Comparison of ENCODE assay signal across 1 cellular context in the genomic region with DNA sequence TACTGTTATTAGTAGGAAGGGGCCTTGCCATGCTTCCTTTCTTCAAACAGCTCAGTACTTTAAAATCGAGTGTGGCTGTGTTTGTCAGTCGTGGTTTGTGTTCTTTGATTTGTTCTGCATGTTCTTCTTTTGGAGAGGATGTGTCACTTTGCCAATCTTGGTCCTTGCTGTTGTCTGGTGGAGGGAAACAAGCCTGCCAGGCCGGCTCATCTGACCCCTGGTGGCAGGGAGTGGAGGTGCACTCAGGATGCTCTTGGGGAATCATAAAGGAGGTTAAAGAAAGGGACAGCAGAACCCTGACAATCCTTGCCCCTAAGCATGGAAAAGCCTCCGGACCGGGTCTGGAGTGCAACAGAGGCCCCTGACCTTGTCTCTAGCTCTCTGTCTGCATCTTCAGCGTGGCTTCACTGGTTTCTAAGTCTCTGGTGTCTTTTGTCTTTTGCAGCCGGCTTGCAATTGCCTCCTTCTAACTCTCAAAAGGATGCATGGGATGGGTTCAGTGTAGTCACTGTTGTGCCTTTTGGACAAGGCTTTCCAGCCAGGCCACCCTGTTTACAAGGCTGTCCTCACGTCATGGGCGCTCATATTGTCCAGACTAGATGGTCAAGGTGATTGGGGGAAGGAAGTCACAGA.
TF ChIP-seq lines count a peak whose summit lies in the region.

No MANE protein-coding gene starts in this region.

TF ChIP-seq in HepG2, 621 proteins besides CTCF, POLR2A, EP300 and RAD21 (continued from another document and continues in another):
- TF ChIP-seq ZNF143 (CRISPR knock-in tag; IDR thresholded peaks at IDR 0.05) = no peak
- TF ChIP-seq, protein P1, sequence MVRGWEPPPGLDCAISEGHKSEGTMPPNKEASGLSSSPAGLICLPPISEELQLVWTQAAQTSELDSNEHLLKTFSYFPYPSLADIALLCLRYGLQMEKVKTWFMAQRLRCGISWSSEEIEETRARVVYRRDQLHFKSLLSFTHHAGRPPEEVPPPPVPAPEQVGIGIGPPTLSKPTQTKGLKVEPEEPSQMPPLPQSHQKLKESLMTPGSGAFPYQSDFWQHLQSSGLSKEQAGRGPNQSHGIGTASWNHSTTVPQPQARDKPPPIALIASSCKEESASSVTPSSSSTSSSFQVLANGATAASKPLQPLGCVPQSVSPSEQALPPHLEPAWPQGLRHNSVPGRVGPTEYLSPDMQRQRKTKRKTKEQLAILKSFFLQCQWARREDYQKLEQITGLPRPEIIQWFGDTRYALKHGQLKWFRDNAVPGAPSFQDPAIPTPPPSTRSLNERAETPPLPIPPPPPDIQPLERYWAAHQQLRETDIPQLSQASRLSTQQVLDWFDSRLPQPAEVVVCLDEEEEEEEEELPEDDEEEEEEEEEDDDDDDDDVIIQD (CRISPR knock-in tag; IDR thresholded peaks at IDR 0.05; ENCODE audit: low read depth) = peak; percentile 35; the same call in 1 of the 2 replicates
- TF ChIP-seq, protein P2, sequence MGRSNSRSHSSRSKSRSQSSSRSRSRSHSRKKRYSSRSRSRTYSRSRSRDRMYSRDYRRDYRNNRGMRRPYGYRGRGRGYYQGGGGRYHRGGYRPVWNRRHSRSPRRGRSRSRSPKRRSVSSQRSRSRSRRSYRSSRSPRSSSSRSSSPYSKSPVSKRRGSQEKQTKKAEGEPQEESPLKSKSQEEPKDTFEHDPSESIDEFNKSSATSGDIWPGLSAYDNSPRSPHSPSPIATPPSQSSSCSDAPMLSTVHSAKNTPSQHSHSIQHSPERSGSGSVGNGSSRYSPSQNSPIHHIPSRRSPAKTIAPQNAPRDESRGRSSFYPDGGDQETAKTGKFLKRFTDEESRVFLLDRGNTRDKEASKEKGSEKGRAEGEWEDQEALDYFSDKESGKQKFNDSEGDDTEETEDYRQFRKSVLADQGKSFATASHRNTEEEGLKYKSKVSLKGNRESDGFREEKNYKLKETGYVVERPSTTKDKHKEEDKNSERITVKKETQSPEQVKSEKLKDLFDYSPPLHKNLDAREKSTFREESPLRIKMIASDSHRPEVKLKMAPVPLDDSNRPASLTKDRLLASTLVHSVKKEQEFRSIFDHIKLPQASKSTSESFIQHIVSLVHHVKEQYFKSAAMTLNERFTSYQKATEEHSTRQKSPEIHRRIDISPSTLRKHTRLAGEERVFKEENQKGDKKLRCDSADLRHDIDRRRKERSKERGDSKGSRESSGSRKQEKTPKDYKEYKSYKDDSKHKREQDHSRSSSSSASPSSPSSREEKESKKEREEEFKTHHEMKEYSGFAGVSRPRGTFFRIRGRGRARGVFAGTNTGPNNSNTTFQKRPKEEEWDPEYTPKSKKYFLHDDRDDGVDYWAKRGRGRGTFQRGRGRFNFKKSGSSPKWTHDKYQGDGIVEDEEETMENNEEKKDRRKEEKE (IDR thresholded peaks at IDR 0.05) = no peak
- TF ChIP-seq, protein P3, sequence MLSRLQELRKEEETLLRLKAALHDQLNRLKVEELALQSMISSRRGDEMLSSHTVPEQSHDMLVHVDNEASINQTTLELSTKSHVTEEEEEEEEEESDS (CRISPR knock-in tag; IDR thresholded peaks at IDR 0.05; ENCODE audit: borderline replicate concordance) = no peak
- TF ChIP-seq KLF11 (CRISPR knock-in tag; IDR thresholded peaks at IDR 0.05) = no peak
- 0 out of 2 replicates have a peak, but pooled peaks have one; percentile 16 for TF ChIP-seq SUZ12 (IDR thresholded peaks at IDR 0.05; ENCODE audit: low read depth, low read length)
- TF ChIP-seq ZNF501 (CRISPR knock-in tag; IDR thresholded peaks at IDR 0.05) = peak; percentile 70; the same call in 1 of the 2 replicates
- no peak for TF ChIP-seq PITX1 (CRISPR knock-in tag; IDR thresholded peaks at IDR 0.05)
- 0 out of 2 replicates have a peak, but pooled peaks have one; percentile 21 for TF ChIP-seq ZSCAN9 (CRISPR knock-in tag; IDR thresholded peaks at IDR 0.05; ENCODE audit: borderline replicate concordance)
- 0 out of 2 replicates have a peak, but pooled peaks have one; percentile 26 for TF ChIP-seq ZNF644 (CRISPR knock-in tag; IDR thresholded peaks at IDR 0.05; ENCODE audit: low read depth)
- no peak for TF ChIP-seq MEIS1 (CRISPR knock-in tag; IDR thresholded peaks at IDR 0.05; ENCODE audit: borderline replicate concordance)
- TF ChIP-seq PHF20 (CRISPR knock-in tag; IDR thresholded peaks at IDR 0.05) = no peak
- TF ChIP-seq ZFP37 (CRISPR knock-in tag; IDR thresholded peaks at IDR 0.05; ENCODE audit: borderline replicate concordance) = no peak
- TF ChIP-seq SNAI1 (CRISPR knock-in tag; IDR thresholded peaks at IDR 0.05; ENCODE audit: borderline replicate concordance) = no peak
- TF ChIP-seq ZNF775 (CRISPR knock-in tag; IDR thresholded peaks at IDR 0.05; ENCODE audit: borderline replicate concordance) = no peak
- TF ChIP-seq, protein P4, sequence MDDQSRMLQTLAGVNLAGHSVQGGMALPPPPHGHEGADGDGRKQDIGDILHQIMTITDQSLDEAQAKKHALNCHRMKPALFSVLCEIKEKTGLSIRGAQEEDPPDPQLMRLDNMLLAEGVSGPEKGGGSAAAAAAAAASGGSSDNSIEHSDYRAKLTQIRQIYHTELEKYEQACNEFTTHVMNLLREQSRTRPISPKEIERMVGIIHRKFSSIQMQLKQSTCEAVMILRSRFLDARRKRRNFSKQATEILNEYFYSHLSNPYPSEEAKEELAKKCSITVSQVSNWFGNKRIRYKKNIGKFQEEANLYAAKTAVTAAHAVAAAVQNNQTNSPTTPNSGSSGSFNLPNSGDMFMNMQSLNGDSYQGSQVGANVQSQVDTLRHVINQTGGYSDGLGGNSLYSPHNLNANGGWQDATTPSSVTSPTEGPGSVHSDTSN (CRISPR knock-in tag; IDR thresholded peaks at IDR 0.05; ENCODE audit: borderline replicate concordance) = no peak
- no peak for TF ChIP-seq ZBTB3 (CRISPR knock-in tag; IDR thresholded peaks at IDR 0.05; ENCODE audit: borderline replicate concordance, low read depth)
- peak; percentile 95 for TF ChIP-seq XRCC5 (optimal IDR thresholded peaks at IDR 0.05; ENCODE audit: low read length)
- peak; percentile 85 for TF ChIP-seq STAG1 (CRISPR knock-in tag; IDR thresholded peaks at IDR 0.05)
- TF ChIP-seq, protein P5, sequence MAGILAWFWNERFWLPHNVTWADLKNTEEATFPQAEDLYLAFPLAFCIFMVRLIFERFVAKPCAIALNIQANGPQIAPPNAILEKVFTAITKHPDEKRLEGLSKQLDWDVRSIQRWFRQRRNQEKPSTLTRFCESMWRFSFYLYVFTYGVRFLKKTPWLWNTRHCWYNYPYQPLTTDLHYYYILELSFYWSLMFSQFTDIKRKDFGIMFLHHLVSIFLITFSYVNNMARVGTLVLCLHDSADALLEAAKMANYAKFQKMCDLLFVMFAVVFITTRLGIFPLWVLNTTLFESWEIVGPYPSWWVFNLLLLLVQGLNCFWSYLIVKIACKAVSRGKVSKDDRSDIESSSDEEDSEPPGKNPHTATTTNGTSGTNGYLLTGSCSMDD (CRISPR knock-in tag; IDR thresholded peaks at IDR 0.05) = no peak
- peak; percentile 34; the same call in 1 of the 2 replicates for TF ChIP-seq FOXA3 (CRISPR knock-in tag; IDR thresholded peaks at IDR 0.05)
- TF ChIP-seq, protein P6, sequence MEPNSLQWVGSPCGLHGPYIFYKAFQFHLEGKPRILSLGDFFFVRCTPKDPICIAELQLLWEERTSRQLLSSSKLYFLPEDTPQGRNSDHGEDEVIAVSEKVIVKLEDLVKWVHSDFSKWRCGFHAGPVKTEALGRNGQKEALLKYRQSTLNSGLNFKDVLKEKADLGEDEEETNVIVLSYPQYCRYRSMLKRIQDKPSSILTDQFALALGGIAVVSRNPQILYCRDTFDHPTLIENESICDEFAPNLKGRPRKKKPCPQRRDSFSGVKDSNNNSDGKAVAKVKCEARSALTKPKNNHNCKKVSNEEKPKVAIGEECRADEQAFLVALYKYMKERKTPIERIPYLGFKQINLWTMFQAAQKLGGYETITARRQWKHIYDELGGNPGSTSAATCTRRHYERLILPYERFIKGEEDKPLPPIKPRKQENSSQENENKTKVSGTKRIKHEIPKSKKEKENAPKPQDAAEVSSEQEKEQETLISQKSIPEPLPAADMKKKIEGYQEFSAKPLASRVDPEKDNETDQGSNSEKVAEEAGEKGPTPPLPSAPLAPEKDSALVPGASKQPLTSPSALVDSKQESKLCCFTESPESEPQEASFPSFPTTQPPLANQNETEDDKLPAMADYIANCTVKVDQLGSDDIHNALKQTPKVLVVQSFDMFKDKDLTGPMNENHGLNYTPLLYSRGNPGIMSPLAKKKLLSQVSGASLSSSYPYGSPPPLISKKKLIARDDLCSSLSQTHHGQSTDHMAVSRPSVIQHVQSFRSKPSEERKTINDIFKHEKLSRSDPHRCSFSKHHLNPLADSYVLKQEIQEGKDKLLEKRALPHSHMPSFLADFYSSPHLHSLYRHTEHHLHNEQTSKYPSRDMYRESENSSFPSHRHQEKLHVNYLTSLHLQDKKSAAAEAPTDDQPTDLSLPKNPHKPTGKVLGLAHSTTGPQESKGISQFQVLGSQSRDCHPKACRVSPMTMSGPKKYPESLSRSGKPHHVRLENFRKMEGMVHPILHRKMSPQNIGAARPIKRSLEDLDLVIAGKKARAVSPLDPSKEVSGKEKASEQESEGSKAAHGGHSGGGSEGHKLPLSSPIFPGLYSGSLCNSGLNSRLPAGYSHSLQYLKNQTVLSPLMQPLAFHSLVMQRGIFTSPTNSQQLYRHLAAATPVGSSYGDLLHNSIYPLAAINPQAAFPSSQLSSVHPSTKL (CRISPR knock-in tag; IDR thresholded peaks at IDR 0.05) = peak; percentile 60; the same call in 1 of the 2 replicates
- TF ChIP-seq, protein P7, sequence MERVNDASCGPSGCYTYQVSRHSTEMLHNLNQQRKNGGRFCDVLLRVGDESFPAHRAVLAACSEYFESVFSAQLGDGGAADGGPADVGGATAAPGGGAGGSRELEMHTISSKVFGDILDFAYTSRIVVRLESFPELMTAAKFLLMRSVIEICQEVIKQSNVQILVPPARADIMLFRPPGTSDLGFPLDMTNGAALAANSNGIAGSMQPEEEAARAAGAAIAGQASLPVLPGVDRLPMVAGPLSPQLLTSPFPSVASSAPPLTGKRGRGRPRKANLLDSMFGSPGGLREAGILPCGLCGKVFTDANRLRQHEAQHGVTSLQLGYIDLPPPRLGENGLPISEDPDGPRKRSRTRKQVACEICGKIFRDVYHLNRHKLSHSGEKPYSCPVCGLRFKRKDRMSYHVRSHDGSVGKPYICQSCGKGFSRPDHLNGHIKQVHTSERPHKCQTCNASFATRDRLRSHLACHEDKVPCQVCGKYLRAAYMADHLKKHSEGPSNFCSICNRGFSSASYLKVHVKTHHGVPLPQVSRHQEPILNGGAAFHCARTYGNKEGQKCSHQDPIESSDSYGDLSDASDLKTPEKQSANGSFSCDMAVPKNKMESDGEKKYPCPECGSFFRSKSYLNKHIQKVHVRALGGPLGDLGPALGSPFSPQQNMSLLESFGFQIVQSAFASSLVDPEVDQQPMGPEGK (CRISPR knock-in tag; IDR thresholded peaks at IDR 0.05) = no peak
- no peak for TF ChIP-seq ETV6 (CRISPR knock-in tag; conservative IDR thresholded peaks at IDR 0.05)
- peak; percentile 33 for TF ChIP-seq YY1 (IDR thresholded peaks at IDR 0.05; ENCODE audit: insufficient read depth, insufficient replicate concordance, low read depth, low read length)
- TF ChIP-seq MYC (CRISPR knock-in tag; IDR thresholded peaks at IDR 0.05; ENCODE audit: borderline replicate concordance) = no peak
- TF ChIP-seq RARA (CRISPR knock-in tag; IDR thresholded peaks at IDR 0.05) = no peak
- TF ChIP-seq ZNF749 (CRISPR knock-in tag; IDR thresholded peaks at IDR 0.05; ENCODE audit: borderline replicate concordance) = no peak
- TF ChIP-seq RBAK (CRISPR knock-in tag; IDR thresholded peaks at IDR 0.05) = no peak
- TF ChIP-seq ZNF788 (CRISPR knock-in tag; IDR thresholded peaks at IDR 0.05; ENCODE audit: borderline replicate concordance) = peak; percentile 55; the same call in 1 of the 2 replicates
- peak; percentile 43; the same call in 1 of the 2 replicates for TF ChIP-seq MIER3 (CRISPR knock-in tag; IDR thresholded peaks at IDR 0.05; ENCODE audit: borderline replicate concordance)
- TF ChIP-seq, protein P8, sequence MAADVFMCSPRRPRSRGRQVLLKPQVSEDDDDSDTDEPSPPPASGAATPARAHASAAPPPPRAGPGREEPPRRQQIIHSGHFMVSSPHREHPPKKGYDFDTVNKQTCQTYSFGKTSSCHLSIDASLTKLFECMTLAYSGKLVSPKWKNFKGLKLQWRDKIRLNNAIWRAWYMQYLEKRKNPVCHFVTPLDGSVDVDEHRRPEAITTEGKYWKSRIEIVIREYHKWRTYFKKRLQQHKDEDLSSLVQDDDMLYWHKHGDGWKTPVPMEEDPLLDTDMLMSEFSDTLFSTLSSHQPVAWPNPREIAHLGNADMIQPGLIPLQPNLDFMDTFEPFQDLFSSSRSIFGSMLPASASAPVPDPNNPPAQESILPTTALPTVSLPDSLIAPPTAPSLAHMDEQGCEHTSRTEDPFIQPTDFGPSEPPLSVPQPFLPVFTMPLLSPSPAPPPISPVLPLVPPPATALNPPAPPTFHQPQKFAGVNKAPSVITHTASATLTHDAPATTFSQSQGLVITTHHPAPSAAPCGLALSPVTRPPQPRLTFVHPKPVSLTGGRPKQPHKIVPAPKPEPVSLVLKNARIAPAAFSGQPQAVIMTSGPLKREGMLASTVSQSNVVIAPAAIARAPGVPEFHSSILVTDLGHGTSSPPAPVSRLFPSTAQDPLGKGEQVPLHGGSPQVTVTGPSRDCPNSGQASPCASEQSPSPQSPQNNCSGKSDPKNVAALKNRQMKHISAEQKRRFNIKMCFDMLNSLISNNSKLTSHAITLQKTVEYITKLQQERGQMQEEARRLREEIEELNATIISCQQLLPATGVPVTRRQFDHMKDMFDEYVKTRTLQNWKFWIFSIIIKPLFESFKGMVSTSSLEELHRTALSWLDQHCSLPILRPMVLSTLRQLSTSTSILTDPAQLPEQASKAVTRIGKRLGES (CRISPR knock-in tag; IDR thresholded peaks at IDR 0.05; ENCODE audit: borderline replicate concordance) = no peak
- peak; percentile 51 for TF ChIP-seq FOSL2 (CRISPR knock-in tag; IDR thresholded peaks at IDR 0.05)
- no peak for TF ChIP-seq ZIK1 (CRISPR knock-in tag; IDR thresholded peaks at IDR 0.05; ENCODE audit: borderline replicate concordance, low read depth)
- peak; percentile 76 for TF ChIP-seq FOXO1 (CRISPR knock-in tag; IDR thresholded peaks at IDR 0.05)
- TF ChIP-seq ZNF224 (CRISPR knock-in tag; IDR thresholded peaks at IDR 0.05) = no peak
- no peak for TF ChIP-seq ATF7 (IDR thresholded peaks at IDR 0.05)
- TF ChIP-seq ATF7 (CRISPR knock-in tag; IDR thresholded peaks at IDR 0.05) = no peak
- peak; percentile 34; the same call in 1 of the 2 replicates for TF ChIP-seq SMAD3 (CRISPR knock-in tag; IDR thresholded peaks at IDR 0.05)
- TF ChIP-seq, protein P9, sequence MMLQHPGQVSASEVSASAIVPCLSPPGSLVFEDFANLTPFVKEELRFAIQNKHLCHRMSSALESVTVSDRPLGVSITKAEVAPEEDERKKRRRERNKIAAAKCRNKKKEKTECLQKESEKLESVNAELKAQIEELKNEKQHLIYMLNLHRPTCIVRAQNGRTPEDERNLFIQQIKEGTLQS (CRISPR knock-in tag; IDR thresholded peaks at IDR 0.05) = 0 out of 2 replicates have a peak, but pooled peaks have one; percentile 29
- peak; percentile 58 for TF ChIP-seq GATAD2A (CRISPR knock-in tag; IDR thresholded peaks at IDR 0.05)
- peak; percentile 30; the same call in 1 of the 2 replicates for TF ChIP-seq ETV5 (CRISPR knock-in tag; IDR thresholded peaks at IDR 0.05; ENCODE audit: borderline replicate concordance)
